9 cellular contexts compared by ENCODE assay signal in genomic region chr10:70579234-70580002, GRCh38. TPM values are rescaled to one million over a fixed set of nuclear protein-coding genes. Genes with fewer than 3 reads are reported as not detected.
DNase-seq lines count a peak whose midpoint lies in the region; ATAC-seq, FAIRE-seq and TF ChIP-seq lines count a peak whose summit lies in the region.
"Had no signal": no experiment of that assay in that cellular context is flagged by ENCODE, and none has a peak within 500 bp of the region (broad histone marks: within the 10 kb centered on the region; RNA-seq: fewer than 3 reads in every experiment).

No MANE protein-coding gene starts in this region.

- peaks cover 50% of the 10 kb centered on the region for H3K4me1 Mint-ChIP-seq in activated T-cell treated with anti-CD3 and anti-CD28 coated beads, Interleukin-2, amount 50 U/mL, for 24 hours (ENCODE audit: low read depth)
- H3K4me1 Mint-ChIP-seq in astrocyte (ENCODE audit: low read depth, unreplicated experiment), result peaks cover 37% of the 10 kb centered on the region
- peaks cover 52% of the 10 kb centered on the region for H3K4me1 Mint-ChIP-seq in stimulated activated effector memory CD8-positive, alpha-beta T cell treated with anti-CD3 and anti-CD28 coated beads, Interleukin-12 subunit alpha, Interleukin-12 subunit beta, amount 100 ng/mL, for 72 hours

- H3K4me1 ChIP-seq in astrocyte (ENCODE audit: insufficient read depth, low read length) (peaks cover 33% of the 10 kb centered on the region), psoas muscle (no peaks in the 10 kb centered on the region)

- H3K9ac ChIP-seq in astrocyte (ENCODE audit: low read length), result no peak overlapping the region

- no peak for FAIRE-seq in astrocyte (lab: Jason Lieb, UNC)

- H3K27ac Mint-ChIP-seq in activated T-cell treated with anti-CD3 and anti-CD28 coated beads, Interleukin-2, amount 50 U/mL, for 24 hours, result peak overlapping the region; percentile 96
- H3K27ac Mint-ChIP-seq in astrocyte (ENCODE audit: unreplicated experiment), result no peak overlapping the region
- H3K27ac Mint-ChIP-seq in stimulated activated effector memory CD8-positive, alpha-beta T cell treated with anti-CD3 and anti-CD28 coated beads, Interleukin-12 subunit alpha, Interleukin-12 subunit beta, amount 100 ng/mL, for 72 hours, result peak overlapping the region; percentile 95

- ATAC-seq in stimulated activated effector memory CD8-positive, alpha-beta T cell treated with anti-CD3 and anti-CD28 coated beads, Interleukin-12 subunit alpha, Interleukin-12 subunit beta, amount 100 ng/mL, for 72 hours, result peak; percentile 29
- ATAC-seq in psoas muscle, result no peak
- ATAC-seq in GM21737 (IDR thresholded peaks at IDR 0.05; ENCODE audit: unreplicated experiment), result no peak

- intact Hi-C loops in psoas muscle (cut with DNase I), result no loop called here

- no peaks in the 10 kb centered on the region for H3K79me2 ChIP-seq in astrocyte (ENCODE audit: insufficient read depth, low read length)

- H3K9me3 ChIP-seq in astrocyte (ENCODE audit: insufficient read depth, low read depth, low read length), result no peaks in the 10 kb centered on the region
- no peaks in the 10 kb centered on the region for H3K9me3 ChIP-seq in psoas muscle
- H3K9me3 ChIP-seq: left ventricle myocardium inferior had no signal

- peak overlapping the region; percentile 70 for H3K4me2 ChIP-seq in astrocyte (ENCODE audit: low read length)

- peak overlapping the region; percentile 60 for H3K27ac ChIP-seq in astrocyte (ENCODE audit: low read depth, low read length)
- H3K27ac ChIP-seq in psoas muscle, result no peak overlapping the region
- H3K27ac ChIP-seq: left ventricle myocardium inferior had no signal

- no peak overlapping the region for H2AFZ ChIP-seq in astrocyte (ENCODE audit: low read depth, low read length)

- no peaks in the 10 kb centered on the region for H3K36me3 Mint-ChIP-seq in activated T-cell treated with anti-CD3 and anti-CD28 coated beads, Interleukin-2, amount 50 U/mL, for 24 hours (ENCODE audit: low read depth)
- H3K36me3 Mint-ChIP-seq in astrocyte (ENCODE audit: low read depth, unreplicated experiment), result no peaks in the 10 kb centered on the region
- peaks cover 32% of the 10 kb centered on the region for H3K36me3 Mint-ChIP-seq in stimulated activated effector memory CD8-positive, alpha-beta T cell treated with anti-CD3 and anti-CD28 coated beads, Interleukin-12 subunit alpha, Interleukin-12 subunit beta, amount 100 ng/mL, for 72 hours

- H3K4me3 ChIP-seq in astrocyte (ENCODE audit: insufficient read depth, low read depth, low read length), result no peak overlapping the region
- no peak overlapping the region for H3K4me3 ChIP-seq in psoas muscle
- H3K4me3 ChIP-seq: left ventricle myocardium inferior had no signal

- peaks cover 3% of the 10 kb centered on the region for H3K9me3 Mint-ChIP-seq in activated T-cell treated with anti-CD3 and anti-CD28 coated beads, Interleukin-2, amount 50 U/mL, for 24 hours
- no peaks in the 10 kb centered on the region for H3K9me3 Mint-ChIP-seq in astrocyte (ENCODE audit: unreplicated experiment)
- no peaks in the 10 kb centered on the region for H3K9me3 Mint-ChIP-seq in stimulated activated effector memory CD8-positive, alpha-beta T cell treated with anti-CD3 and anti-CD28 coated beads, Interleukin-12 subunit alpha, Interleukin-12 subunit beta, amount 100 ng/mL, for 72 hours

- no peaks in the 10 kb centered on the region for H4K20me1 ChIP-seq in astrocyte (ENCODE audit: insufficient read depth, low read length)

- WGBS in psoas muscle, 3 donors, result 75 to 87% (median 77%) methylated on average over 3 of the region's 3 CpGs

- H3K36me3 ChIP-seq in astrocyte (ENCODE audit: insufficient read depth, low read length) (no peaks in the 10 kb centered on the region), psoas muscle (ENCODE audit: insufficient read depth in 1 of 2, low read depth in 1 of 2) (no peaks in the 10 kb centered on the region)
- H3K36me3 ChIP-seq: left ventricle myocardium inferior had no signal

- H3K4me3 Mint-ChIP-seq in activated T-cell treated with anti-CD3 and anti-CD28 coated beads, Interleukin-2, amount 50 U/mL, for 24 hours, result peak overlapping the region; percentile 61
- H3K4me3 Mint-ChIP-seq in astrocyte (ENCODE audit: unreplicated experiment), result no peak overlapping the region
- peak overlapping the region; percentile 56 for H3K4me3 Mint-ChIP-seq in stimulated activated effector memory CD8-positive, alpha-beta T cell treated with anti-CD3 and anti-CD28 coated beads, Interleukin-12 subunit alpha, Interleukin-12 subunit beta, amount 100 ng/mL, for 72 hours

- H3K27me3 ChIP-seq in astrocyte (ENCODE audit: insufficient read depth, low read length), result peaks cover 7% of the 10 kb centered on the region
- H3K27me3 ChIP-seq in psoas muscle (ENCODE audit: insufficient read depth in 3 of 3, low read length in 2 of 3), result no peaks in the 10 kb centered on the region

- H3K27me3 Mint-ChIP-seq in activated T-cell treated with anti-CD3 and anti-CD28 coated beads, Interleukin-2, amount 50 U/mL, for 24 hours, result no peaks in the 10 kb centered on the region
- peaks cover 5% of the 10 kb centered on the region for H3K27me3 Mint-ChIP-seq in astrocyte (ENCODE audit: low read depth, unreplicated experiment)

- no peak for TF ChIP-seq CTCF in astrocyte (IDR thresholded peaks at IDR 0.05; ENCODE audit: insufficient read depth, low read depth, low read length)
- TF ChIP-seq CTCF in psoas muscle (IDR thresholded peaks at IDR 0.05), result no peak

- DNase-seq in activated T-cell treated with anti-CD3 and anti-CD28 coated beads, Interleukin-2, amount 50 U/mL, for 24 hours, result no peak
- no peak for DNase-seq in activated T-cell treated with anti-CD3 and anti-CD28 coated beads for 4 hours
- peak; percentile 21 for DNase-seq in MV-4-11 (lab: John Stamatoyannopoulos, UW)
- no peak for DNase-seq in astrocyte (ENCODE audit: low read depth)
- DNase-seq in stimulated activated effector memory CD8-positive, alpha-beta T cell treated with anti-CD3 and anti-CD28 coated beads, Interleukin-12 subunit alpha, Interleukin-12 subunit beta, amount 100 ng/mL, for 72 hours (ENCODE audit: low spot score in 2 of 2), result peak in 1 of 2 donors; percentile 73
- DNase-seq in HUDEP-2 (lab: John Stamatoyannopoulos, UW; ENCODE audit: unreplicated experiment in 76 of 76), result no peak
- DNase-seq in psoas muscle, result no peak
- DNase-seq: left ventricle myocardium inferior had no signal

RNA-seq across cellular contexts. Expression of gene PRF1, which starts 23.1 kb away (rescaled TPM):
- total RNA-seq in astrocyte (0.14 and 0.16 TPM in 2 replicates), psoas muscle (1 to 10 TPM; 1.6 to 3.4 (median 1.8) TPM)
- polyA plus RNA-seq in psoas muscle, result under 1 TPM; 0.33 to 0.72 (median 0.43) TPM
